In the genomic region with DNA sequence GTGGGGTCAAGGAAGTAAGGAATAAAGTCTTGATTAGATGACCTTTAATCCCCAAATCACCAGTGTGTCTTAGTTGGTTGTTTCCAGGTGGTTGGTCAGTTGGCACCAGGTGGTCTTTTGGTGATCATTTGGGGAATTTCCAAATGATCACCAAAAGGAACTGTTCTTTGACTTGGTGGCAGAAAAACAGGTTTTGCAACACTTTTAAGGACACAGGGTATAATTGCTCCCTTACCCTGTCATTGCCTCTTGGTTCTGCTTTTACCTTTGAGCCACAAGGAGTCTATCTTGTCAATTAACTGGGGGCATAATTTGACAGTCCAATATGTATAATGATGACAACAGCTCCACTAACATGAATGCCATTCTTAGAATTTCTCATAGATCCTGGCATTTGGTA, we compare ENCODE assay signal across 1 cellular context.
TF ChIP-seq lines count a peak whose summit lies in the region.

No MANE protein-coding gene starts in this region.

TF ChIP-seq in SK-N-SH treated with all-trans-retinoic acid at 6 μM for 48 hours, 23 proteins besides CTCF, POLR2A, EP300 and RAD21 (continued from another document):
- TF ChIP-seq, protein P1, sequence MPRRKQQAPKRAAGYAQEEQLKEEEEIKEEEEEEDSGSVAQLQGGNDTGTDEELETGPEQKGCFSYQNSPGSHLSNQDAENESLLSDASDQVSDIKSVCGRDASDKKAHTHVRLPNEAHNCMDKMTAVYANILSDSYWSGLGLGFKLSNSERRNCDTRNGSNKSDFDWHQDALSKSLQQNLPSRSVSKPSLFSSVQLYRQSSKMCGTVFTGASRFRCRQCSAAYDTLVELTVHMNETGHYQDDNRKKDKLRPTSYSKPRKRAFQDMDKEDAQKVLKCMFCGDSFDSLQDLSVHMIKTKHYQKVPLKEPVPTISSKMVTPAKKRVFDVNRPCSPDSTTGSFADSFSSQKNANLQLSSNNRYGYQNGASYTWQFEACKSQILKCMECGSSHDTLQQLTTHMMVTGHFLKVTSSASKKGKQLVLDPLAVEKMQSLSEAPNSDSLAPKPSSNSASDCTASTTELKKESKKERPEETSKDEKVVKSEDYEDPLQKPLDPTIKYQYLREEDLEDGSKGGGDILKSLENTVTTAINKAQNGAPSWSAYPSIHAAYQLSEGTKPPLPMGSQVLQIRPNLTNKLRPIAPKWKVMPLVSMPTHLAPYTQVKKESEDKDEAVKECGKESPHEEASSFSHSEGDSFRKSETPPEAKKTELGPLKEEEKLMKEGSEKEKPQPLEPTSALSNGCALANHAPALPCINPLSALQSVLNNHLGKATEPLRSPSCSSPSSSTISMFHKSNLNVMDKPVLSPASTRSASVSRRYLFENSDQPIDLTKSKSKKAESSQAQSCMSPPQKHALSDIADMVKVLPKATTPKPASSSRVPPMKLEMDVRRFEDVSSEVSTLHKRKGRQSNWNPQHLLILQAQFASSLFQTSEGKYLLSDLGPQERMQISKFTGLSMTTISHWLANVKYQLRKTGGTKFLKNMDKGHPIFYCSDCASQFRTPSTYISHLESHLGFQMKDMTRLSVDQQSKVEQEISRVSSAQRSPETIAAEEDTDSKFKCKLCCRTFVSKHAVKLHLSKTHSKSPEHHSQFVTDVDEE (CRISPR knock-in tag; IDR thresholded peaks at IDR 0.05): no peak
- TF ChIP-seq ZFP3 (CRISPR knock-in tag; IDR thresholded peaks at IDR 0.05) (no peak), OSR1 (CRISPR knock-in tag; IDR thresholded peaks at IDR 0.05) (no peak), CSDC2 (CRISPR knock-in tag; IDR thresholded peaks at IDR 0.05) (no peak), PPARA (CRISPR knock-in tag; IDR thresholded peaks at IDR 0.05; ENCODE audit: borderline replicate concordance) (no peak), BACH2 (CRISPR knock-in tag; IDR thresholded peaks at IDR 0.05; ENCODE audit: borderline replicate concordance) (no peak), CSRNP3 (CRISPR knock-in tag; IDR thresholded peaks at IDR 0.05) (no peak), ZC3H10 (CRISPR knock-in tag; IDR thresholded peaks at IDR 0.05) (no peak), TOX (CRISPR knock-in tag; IDR thresholded peaks at IDR 0.05; ENCODE audit: borderline replicate concordance) (no peak), ZFP30 (CRISPR knock-in tag; IDR thresholded peaks at IDR 0.05) (no peak), RARB (CRISPR knock-in tag; IDR thresholded peaks at IDR 0.05) (no peak), ZNF70 (CRISPR knock-in tag; IDR thresholded peaks at IDR 0.05) (no peak), TCF4 (CRISPR knock-in tag; IDR thresholded peaks at IDR 0.05; ENCODE audit: borderline replicate concordance) (no peak)
